ENCODE assay signal across 10 cellular contexts in genomic region chr16:57071840-57072541, GRCh38. TPM values are rescaled to one million over a fixed set of nuclear protein-coding genes. Genes with fewer than 3 reads are reported as not detected.
A peak's percentile ranks its signal among the peaks of the same experiment; 100 is the strongest.
DNase-seq lines count a peak whose midpoint lies in the region; ATAC-seq and TF ChIP-seq lines count a peak whose summit lies in the region.
"Had no signal": no experiment of that assay in that cellular context is flagged by ENCODE, and none has a peak within 500 bp of the region (broad histone marks: within the 10 kb centered on the region; RNA-seq: fewer than 3 reads in every experiment).

No MANE protein-coding gene starts in this region.

- peak overlapping the region; percentile 83 for H3K27ac Mint-ChIP-seq in activated T-cell treated with anti-CD3 and anti-CD28 coated beads, Interleukin-2, amount 50 U/mL, for 24 hours
- peak overlapping the region; percentile 24 for H3K27ac Mint-ChIP-seq in activated B cell treated with CpG ODN at 0.5 μM for 24 hours

- DNase-seq in activated T-cell treated with anti-CD3 and anti-CD28 coated beads, Interleukin-2, amount 50 U/mL, for 24 hours: no peak
- DNase-seq in activated T-cell treated with anti-CD3 and anti-CD28 coated beads, Interleukin-2, amount 50 U/mL, for 48 hours: no peak
- DNase-seq in activated B cell treated with CpG ODN at 0.5 μM for 24 hours (no peak), foreskin keratinocyte (peak in 1 of 2 donors; percentile 67), stromal cell of bone marrow (ENCODE audit: low read depth) (peak; percentile 36), DMS153 treated with DMSO at 0.1 percent for 48 hours (lab: John Stamatoyannopoulos, UW; ENCODE audit: unreplicated experiment) (no peak), left ventricle myocardium inferior (no peak), NCI-H2081 treated with DMSO at 0.1 percent for 48 hours (lab: John Stamatoyannopoulos, UW) (no peak)
- DNase-seq: esophagus squamous epithelium had no signal

- ATAC-seq in activated B cell treated with CpG ODN at 0.5 μM for 24 hours (ENCODE audit: low read depth) (no peak), foreskin keratinocyte (peak; percentile 86)

- CTCF ChIA-PET in activated B cell treated with CpG ODN at 0.5 μM for 24 hours (lab: Charles Lee): no interaction called here

- H3K9me3 ChIP-seq in left ventricle myocardium inferior (replicated peaks): no peaks in the 10 kb centered on the region
- H3K9me3 ChIP-seq: BLaER1 treated with 17β-estradiol and CSF1 and Interleukin-3, amounts not matched to agents 10 nM and 100 nM; esophagus squamous epithelium had no signal

- H3K36me3 ChIP-seq in left ventricle myocardium inferior: peaks cover 10% of the 10 kb centered on the region

- H3K4me1 Mint-ChIP-seq in activated T-cell treated with anti-CD3 and anti-CD28 coated beads, Interleukin-2, amount 50 U/mL, for 24 hours (ENCODE audit: low read depth): peaks cover 23% of the 10 kb centered on the region
- peaks cover 10% of the 10 kb centered on the region for H3K4me1 Mint-ChIP-seq in activated B cell treated with CpG ODN at 0.5 μM for 24 hours

- TF ChIP-seq CTCF in activated B cell treated with CpG ODN at 0.5 μM for 24 hours (IDR thresholded peaks at IDR 0.05): no peak
- peak; percentile 3 for TF ChIP-seq CTCF in foreskin keratinocyte (conservative IDR thresholded peaks at IDR 0.05)
- no peak for TF ChIP-seq CTCF in left ventricle myocardium inferior (IDR thresholded peaks at IDR 0.05; ENCODE audit: borderline replicate concordance)

- H3K27me3 ChIP-seq in foreskin keratinocyte (peaks cover 7% of the 10 kb centered on the region), left ventricle myocardium inferior (ENCODE audit: low read depth) (no peaks in the 10 kb centered on the region)
- H3K27me3 ChIP-seq: BLaER1 treated with 17β-estradiol and CSF1 and Interleukin-3, amounts not matched to agents 10 nM and 100 nM; esophagus squamous epithelium had no signal

- H3K27me3 Mint-ChIP-seq in activated T-cell treated with anti-CD3 and anti-CD28 coated beads, Interleukin-2, amount 50 U/mL, for 24 hours: no peaks in the 10 kb centered on the region
- no peaks in the 10 kb centered on the region for H3K27me3 Mint-ChIP-seq in activated B cell treated with CpG ODN at 0.5 μM for 24 hours

- H3K4me3 Mint-ChIP-seq in activated T-cell treated with anti-CD3 and anti-CD28 coated beads, Interleukin-2, amount 50 U/mL, for 24 hours: no peak overlapping the region
- no peak overlapping the region for H3K4me3 Mint-ChIP-seq in activated B cell treated with CpG ODN at 0.5 μM for 24 hours

- H3K27ac ChIP-seq in foreskin keratinocyte (no peak overlapping the region), left ventricle myocardium inferior (replicated peaks) (no peak overlapping the region)
- H3K27ac ChIP-seq: BLaER1 treated with 17β-estradiol and CSF1 and Interleukin-3, amounts not matched to agents 10 nM and 100 nM; esophagus squamous epithelium had no signal

- intact Hi-C loops in activated B cell treated with CpG ODN at 0.5 μM for 24 hours (cut with micrococcal nuclease): no loop called here
- intact Hi-C loops in left ventricle myocardium inferior (cut with micrococcal nuclease): no loop called here

- H3K36me3 Mint-ChIP-seq in activated T-cell treated with anti-CD3 and anti-CD28 coated beads, Interleukin-2, amount 50 U/mL, for 24 hours (ENCODE audit: low read depth): peaks cover 85% of the 10 kb centered on the region
- H3K36me3 Mint-ChIP-seq in activated B cell treated with CpG ODN at 0.5 μM for 24 hours (ENCODE audit: low read depth): peaks cover 83% of the 10 kb centered on the region

- no peak overlapping the region for H3K4me3 ChIP-seq in left ventricle myocardium inferior
- H3K4me3 ChIP-seq: BLaER1 treated with 17β-estradiol and CSF1 and Interleukin-3, amounts not matched to agents 10 nM and 100 nM; esophagus squamous epithelium had no signal

- H3K4me1 ChIP-seq in foreskin keratinocyte: peaks cover 6% of the 10 kb centered on the region
- peaks cover 2% of the 10 kb centered on the region for H3K4me1 ChIP-seq in left ventricle myocardium inferior

- POLR2A ChIA-PET in activated B cell treated with CpG ODN at 0.5 μM for 24 hours (lab: Charles Lee): no interaction called here

- no peaks in the 10 kb centered on the region for H3K9me3 Mint-ChIP-seq in activated T-cell treated with anti-CD3 and anti-CD28 coated beads, Interleukin-2, amount 50 U/mL, for 24 hours
- H3K9me3 Mint-ChIP-seq in activated B cell treated with CpG ODN at 0.5 μM for 24 hours: no peaks in the 10 kb centered on the region

RNA-seq across cellular contexts. Expression of gene CPNE2, which starts 20.4 kb away (rescaled TPM):
- total RNA-seq in activated B cell treated with CpG ODN at 0.5 μM for 24 hours (7.4 and 8.3 TPM in 2 replicates), foreskin keratinocyte (22.9 and 23.5 TPM in 2 replicates), left ventricle myocardium inferior (13.7 TPM)
- 30.5 and 33.6 TPM in 2 replicates for polyA plus RNA-seq in foreskin keratinocyte
